ENCODE assay signal across 1 cellular context in genomic region chr1:2644591-2645101, GRCh38.
TF ChIP-seq lines count a peak whose summit lies in the region.

No MANE protein-coding gene starts in this region.

TF ChIP-seq in GM23338, 12 proteins besides CTCF, POLR2A, EP300 and RAD21:
- TF ChIP-seq ZNF462 (CRISPR knock-in tag; IDR thresholded peaks at IDR 0.05) (no peak), NANOG (IDR thresholded peaks at IDR 0.05; ENCODE audit: borderline replicate concordance) (no peak), CREB1 (CRISPR knock-in tag; IDR thresholded peaks at IDR 0.05; ENCODE audit: low read depth) (no peak), EZH2phosphoT487 (IDR thresholded peaks at IDR 0.05; ENCODE audit: unreplicated experiment) (no peak), ZNF114 (CRISPR knock-in tag; IDR thresholded peaks at IDR 0.05) (no peak), EZH2 (IDR thresholded peaks at IDR 0.05; ENCODE audit: low read depth, unreplicated experiment) (no peak), ZNF331 (CRISPR knock-in tag; IDR thresholded peaks at IDR 0.05; ENCODE audit: low read depth) (no peak), STAT1 (IDR thresholded peaks at IDR 0.05; ENCODE audit: unreplicated experiment) (no peak), REST (IDR thresholded peaks at IDR 0.05; ENCODE audit: unreplicated experiment) (no peak), JUNB (IDR thresholded peaks at IDR 0.05; ENCODE audit: unreplicated experiment) (no peak), POLR2AphosphoS5 (IDR thresholded peaks at IDR 0.05; ENCODE audit: low read depth) (no peak)
- TF ChIP-seq, protein P1, sequence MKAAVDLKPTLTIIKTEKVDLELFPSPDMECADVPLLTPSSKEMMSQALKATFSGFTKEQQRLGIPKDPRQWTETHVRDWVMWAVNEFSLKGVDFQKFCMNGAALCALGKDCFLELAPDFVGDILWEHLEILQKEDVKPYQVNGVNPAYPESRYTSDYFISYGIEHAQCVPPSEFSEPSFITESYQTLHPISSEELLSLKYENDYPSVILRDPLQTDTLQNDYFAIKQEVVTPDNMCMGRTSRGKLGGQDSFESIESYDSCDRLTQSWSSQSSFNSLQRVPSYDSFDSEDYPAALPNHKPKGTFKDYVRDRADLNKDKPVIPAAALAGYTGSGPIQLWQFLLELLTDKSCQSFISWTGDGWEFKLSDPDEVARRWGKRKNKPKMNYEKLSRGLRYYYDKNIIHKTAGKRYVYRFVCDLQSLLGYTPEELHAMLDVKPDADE (IDR thresholded peaks at IDR 0.05): no peak
